Comparison of ENCODE assay signal across 8 cellular contexts in genomic region chr10:21993360-21994001, GRCh38. TPM values are rescaled to one million over a fixed set of nuclear protein-coding genes. Genes with fewer than 3 reads are reported as not detected.
DNase-seq lines count a peak whose midpoint lies in the region; ATAC-seq and TF ChIP-seq lines count a peak whose summit lies in the region.

No MANE protein-coding gene starts in this region.

- H3K4me1 ChIP-seq in ovary (ENCODE audit: insufficient read depth) = no peaks in the 10 kb centered on the region

- H3K27me3 ChIP-seq in ovary = no peaks in the 10 kb centered on the region

- TF ChIP-seq POLR2A in NB4 (IDR thresholded peaks at IDR 0.05; ENCODE audit: extremely low read depth, insufficient read length) = no peak
- no peak for TF ChIP-seq POLR2A in ovary (IDR thresholded peaks at IDR 0.05)

- DNase-seq in GM03348 (ENCODE audit: low spot score) = peak; percentile 39
- peak; percentile 47 for DNase-seq in NB4 (ENCODE audit: low read depth)
- DNase-seq in dermis microvascular lymphatic vessel endothelial cell (ENCODE audit: low read depth in 2 of 2) = peak; percentile 24 to 38
- no peak for DNase-seq in ovary
- no peak for DNase-seq in activated CD8-positive, alpha-beta memory T cell treated with anti-CD3 and anti-CD28 coated beads, Interleukin-2, amount 50 U/mL, for 4 hours
- DNase-seq in occipital lobe (lab: John Stamatoyannopoulos, UW) = no peak

- H3K4me3 ChIP-seq in NB4 (ENCODE audit: low read depth, low read length) (no peak overlapping the region), ovary (no peak overlapping the region)

- no peak for TF ChIP-seq EP300 in ovary (IDR thresholded peaks at IDR 0.05)

- TF ChIP-seq CTCF in NB4 (IDR thresholded peaks at IDR 0.05; ENCODE audit: low read depth, low read length) (no peak), ovary (IDR thresholded peaks at IDR 0.05) (peak in 2 of 3 donors; percentile 6 to 46)

- WGBS in ovary, 3 donors = 55 to 63% (median 56%) methylated on average over 7 of the region's 7 CpGs

- intact Hi-C loops in ovary (cut with DNase I) = loop anchor here in 1 of 4 donors (10.0 kb wide), 1 partner anchor 1001 kb away; no protein-coding TSS in a partner anchor

- no peaks in the 10 kb centered on the region for H3K9me3 ChIP-seq in ovary

- no peak overlapping the region for H3K27ac ChIP-seq in ovary

- no peaks in the 10 kb centered on the region for H3K36me3 ChIP-seq in ovary

- ATAC-seq in GM19467 (IDR thresholded peaks at IDR 0.05; ENCODE audit: unreplicated experiment) (no peak), GM21367 (IDR thresholded peaks at IDR 0.05; ENCODE audit: unreplicated experiment) (no peak)

RNA-seq across cellular contexts. Expression of gene DNAJC1, which starts 10.0 kb away (rescaled TPM):
- 19.0 and 33.9 TPM in 2 replicates for total RNA-seq in dermis microvascular lymphatic vessel endothelial cell
- 10 to 100 TPM; 18.8 to 62.7 (median 21.0) TPM for total RNA-seq in ovary
- polyA plus RNA-seq in ovary = 10 to 100 TPM; 20.2 to 44.8 TPM
- total RNA-seq in occipital lobe = 27.3 TPM

Comparison
In these comparisons a context has a peak if more than half of its experiments do, and no peak if none do; other contexts are left out.
1. DNase-seq: peak in GM03348 (single experiment), NB4 (single experiment) and dermis microvascular lymphatic vessel endothelial cell (2 of 2); none in ovary (0 of 5), activated CD8-positive, alpha-beta memory T cell treated with anti-CD3 and anti-CD28 coated beads, Interleukin-2, amount 50 U/mL, for 4 hours (single experiment) and occipital lobe (single experiment).